ENCODE assay signal across 19 cellular contexts in the genomic region with DNA sequence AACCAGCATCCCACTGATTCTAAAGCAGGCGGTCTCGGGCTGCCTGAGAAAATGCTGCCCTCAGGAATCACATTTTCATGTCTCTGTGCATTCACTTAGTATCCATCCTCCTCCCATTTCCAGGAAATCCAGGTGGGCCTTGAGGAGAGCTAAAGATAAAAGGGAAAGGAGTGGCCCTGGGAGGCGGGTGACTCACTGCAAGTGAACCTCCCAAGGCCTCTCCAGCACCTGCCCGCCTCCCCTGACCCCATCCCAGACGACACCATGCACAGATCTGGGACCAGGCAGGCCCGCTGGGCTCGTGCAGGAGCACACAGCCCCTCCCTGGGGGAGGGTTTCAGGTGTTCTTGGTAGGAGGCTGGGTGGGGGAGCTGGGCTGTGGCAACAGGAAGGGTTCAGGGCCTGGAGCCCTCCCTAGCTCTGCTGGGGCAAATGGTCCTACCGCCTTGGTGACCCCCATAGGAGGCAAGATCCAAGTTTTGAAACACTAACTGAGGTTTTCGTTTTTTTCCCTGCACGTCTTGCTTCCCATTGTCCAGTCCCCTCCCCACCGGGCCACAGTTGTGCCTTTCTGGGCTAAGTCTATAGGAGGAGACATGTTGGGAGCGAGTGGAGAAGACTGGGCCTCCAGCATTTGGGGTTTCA. TPM values are rescaled to one million over a fixed set of nuclear protein-coding genes. Genes with fewer than 3 reads are reported as not detected.
A peak's percentile ranks its signal among the peaks of the same experiment; 100 is the strongest.
DNase-seq lines count a peak whose midpoint lies in the region; ATAC-seq and TF ChIP-seq lines count a peak whose summit lies in the region.
"Had no signal": no experiment of that assay in that cellular context is flagged by ENCODE, and none has a peak within 500 bp of the region (broad histone marks: within the 10 kb centered on the region; RNA-seq: fewer than 3 reads in every experiment).

No MANE protein-coding gene starts in this region.

- no peak overlapping the region for H3K4me3 ChIP-seq in osteoblast (ENCODE audit: insufficient read depth, low read length)
- H3K4me3 ChIP-seq: GM12878 had no signal

- H4K20me1 ChIP-seq in osteoblast (ENCODE audit: insufficient read depth, low read length), result no peaks in the 10 kb centered on the region

- no peak overlapping the region for H2AFZ ChIP-seq in osteoblast (ENCODE audit: low read length)

- no peaks in the 10 kb centered on the region for H3K27me3 Mint-ChIP-seq in activated naive CD4-positive, alpha-beta T cell treated with anti-CD3 and anti-CD28 coated beads for 36 hours (ENCODE audit: low read depth)
- peaks cover 13% of the 10 kb centered on the region for H3K27me3 Mint-ChIP-seq in endothelial cell (ENCODE audit: unreplicated experiment)
- H3K27me3 Mint-ChIP-seq: CD4-positive, alpha-beta memory T cell had no signal

- H3K4me3 Mint-ChIP-seq in activated naive CD4-positive, alpha-beta T cell treated with anti-CD3 and anti-CD28 coated beads for 36 hours, result no peak overlapping the region
- H3K4me3 Mint-ChIP-seq in endothelial cell (ENCODE audit: unreplicated experiment), result no peak overlapping the region
- H3K4me3 Mint-ChIP-seq: CD4-positive, alpha-beta memory T cell had no signal

- TF ChIP-seq CTCF in foreskin keratinocyte (conservative IDR thresholded peaks at IDR 0.05), result no peak
- no peak for TF ChIP-seq CTCF in osteoblast (IDR thresholded peaks at IDR 0.05; ENCODE audit: extremely low read depth, low read depth, low read length)
- TF ChIP-seq CTCF in endothelial cell (IDR thresholded peaks at IDR 0.05; ENCODE audit: unreplicated experiment), result no peak

- no peaks in the 10 kb centered on the region for H3K79me2 ChIP-seq in osteoblast (ENCODE audit: insufficient read depth, low read length)

- H3K27ac ChIP-seq in foreskin keratinocyte, result no peak overlapping the region
- H3K27ac ChIP-seq in osteoblast (ENCODE audit: low read depth, low read length), result no peak overlapping the region
- H3K27ac ChIP-seq: 22Rv1 had no signal

- H3K4me2 ChIP-seq in osteoblast (ENCODE audit: insufficient read depth, low read length), result no peak overlapping the region

- no peak overlapping the region for H3K27ac Mint-ChIP-seq in activated naive CD4-positive, alpha-beta T cell treated with anti-CD3 and anti-CD28 coated beads for 36 hours
- H3K27ac Mint-ChIP-seq in endothelial cell (ENCODE audit: unreplicated experiment), result no peak overlapping the region
- H3K27ac Mint-ChIP-seq: CD4-positive, alpha-beta memory T cell had no signal

- peak; percentile 50 for ATAC-seq in foreskin keratinocyte
- ATAC-seq: GM12878 had no signal

- CTCF ChIA-PET in activated naive CD4-positive, alpha-beta T cell treated with anti-CD3 and anti-CD28 coated beads for 36 hours (lab: Charles Lee), result interaction anchor here (1.0 to 3.1 kb wide), 4 partner anchors 22 to 180 kb away, joined by 3 to 17 read pairs (median 4); a partner anchor contains a TSS

- H3K36me3 Mint-ChIP-seq in activated naive CD4-positive, alpha-beta T cell treated with anti-CD3 and anti-CD28 coated beads for 36 hours (ENCODE audit: low read depth), result no peaks in the 10 kb centered on the region
- H3K36me3 Mint-ChIP-seq in endothelial cell (ENCODE audit: low read depth, unreplicated experiment), result peaks cover 4% of the 10 kb centered on the region
- H3K36me3 Mint-ChIP-seq: CD4-positive, alpha-beta memory T cell had no signal

- H3K36me3 ChIP-seq in osteoblast (ENCODE audit: insufficient read depth, low read length), result no peaks in the 10 kb centered on the region
- H3K36me3 ChIP-seq: BE2C had no signal

- peaks cover 5% of the 10 kb centered on the region for H3K4me1 Mint-ChIP-seq in activated naive CD4-positive, alpha-beta T cell treated with anti-CD3 and anti-CD28 coated beads for 36 hours (ENCODE audit: low read depth)
- H3K4me1 Mint-ChIP-seq in endothelial cell (ENCODE audit: unreplicated experiment), result peaks cover 2% of the 10 kb centered on the region

- DNase-seq in DMS53 (lab: John Stamatoyannopoulos, UW), result peak; percentile 41
- DNase-seq in DMS53 treated with DMSO at 0.1 percent for 48 hours (lab: John Stamatoyannopoulos, UW; ENCODE audit: unreplicated experiment), result no peak
- DNase-seq in HT-29 (ENCODE audit: low spot score), result peak; percentile 22
- peak in 1 of 2 donors; percentile 38 for DNase-seq in foreskin keratinocyte
- peak; percentile 67 for DNase-seq in osteoblast (ENCODE audit: insufficient read length, low spot score, missing footprints)
- DNase-seq in activated naive CD4-positive, alpha-beta T cell treated with anti-CD3 and anti-CD28 coated beads for 36 hours, result no peak
- DNase-seq in NCI-H2107 (lab: John Stamatoyannopoulos, UW), result no peak
- no peak for DNase-seq in endothelial cell (ENCODE audit: low spot score)
- DNase-seq: BE2C; CD4-positive, alpha-beta memory T cell; GDM1; GOT3; Karpas-422; NCI-H1417; NCI-H1930; NCI-H2227 treated with DMSO at 0.1 percent for 48 hours; NCI-H524 had no signal

- no peaks in the 10 kb centered on the region for H3K4me1 ChIP-seq in foreskin keratinocyte
- peaks cover 4% of the 10 kb centered on the region for H3K4me1 ChIP-seq in osteoblast (ENCODE audit: insufficient read depth, low read length)

- H3K9me3 ChIP-seq in osteoblast (ENCODE audit: low read depth, low read length), result no peaks in the 10 kb centered on the region
- H3K9me3 ChIP-seq: BE2C had no signal

- H3K27me3 ChIP-seq in foreskin keratinocyte, result no peaks in the 10 kb centered on the region
- no peaks in the 10 kb centered on the region for H3K27me3 ChIP-seq in osteoblast (ENCODE audit: insufficient read depth, low read length)
- H3K27me3 ChIP-seq: BE2C had no signal

- no peaks in the 10 kb centered on the region for H3K9me3 Mint-ChIP-seq in activated naive CD4-positive, alpha-beta T cell treated with anti-CD3 and anti-CD28 coated beads for 36 hours
- no peaks in the 10 kb centered on the region for H3K9me3 Mint-ChIP-seq in endothelial cell (ENCODE audit: unreplicated experiment)

- intact Hi-C loops in activated naive CD4-positive, alpha-beta T cell treated with anti-CD3 and anti-CD28 coated beads for 36 hours (cut with micrococcal nuclease), result no loop called here

RNA-seq across cellular contexts. Expression of a gene that starts 22.2 kb away (rescaled TPM):
- total RNA-seq in HT-29 (2014; rRNA removed; shearing (Covaris generic)), result 4.1 and 15.3 TPM in 2 replicates
- total RNA-seq in foreskin keratinocyte (11.3 and 12.9 TPM in 2 replicates), osteoblast (2.4 and 5.1 TPM in 2 replicates), endothelial cell (ENCODE audit: unreplicated experiment) (2.9 TPM)
- polyA plus RNA-seq in foreskin keratinocyte, result 10.1 and 10.5 TPM in 2 replicates
- 1 to 10 TPM; 5.1 to 5.5 TPM for total RNA-seq in activated naive CD4-positive, alpha-beta T cell treated with anti-CD3 and anti-CD28 coated beads for 36 hours

RNA-seq across cellular contexts. Expression of a gene that starts 38.8 kb away (rescaled TPM):
- total RNA-seq in HT-29 (2014; rRNA removed; shearing (Covaris generic)), result 7.3 and 10.1 TPM in 2 replicates
- total RNA-seq in foreskin keratinocyte (1.0 and 1.6 TPM in 2 replicates), osteoblast (2.9 and 4.0 TPM in 2 replicates), endothelial cell (ENCODE audit: unreplicated experiment) (3.5 TPM)
- 1.0 and 1.9 TPM in 2 replicates for polyA plus RNA-seq in foreskin keratinocyte
- total RNA-seq in activated naive CD4-positive, alpha-beta T cell treated with anti-CD3 and anti-CD28 coated beads for 36 hours, result under 1 TPM; 0.12 to 0.26 TPM

Comparison
In these comparisons a context has a peak if more than half of its experiments do, and no peak if none do; other contexts are left out.
1. DNase-seq: peak in DMS53 (single experiment), HT-29 (single experiment) and osteoblast (single experiment); none in DMS53 treated with DMSO at 0.1 percent for 48 hours (single experiment), activated naive CD4-positive, alpha-beta T cell treated with anti-CD3 and anti-CD28 coated beads for 36 hours (single experiment), NCI-H2107 (single experiment) and endothelial cell (single experiment).